ENCODE assay signal across 13 cellular contexts in the genomic region with DNA sequence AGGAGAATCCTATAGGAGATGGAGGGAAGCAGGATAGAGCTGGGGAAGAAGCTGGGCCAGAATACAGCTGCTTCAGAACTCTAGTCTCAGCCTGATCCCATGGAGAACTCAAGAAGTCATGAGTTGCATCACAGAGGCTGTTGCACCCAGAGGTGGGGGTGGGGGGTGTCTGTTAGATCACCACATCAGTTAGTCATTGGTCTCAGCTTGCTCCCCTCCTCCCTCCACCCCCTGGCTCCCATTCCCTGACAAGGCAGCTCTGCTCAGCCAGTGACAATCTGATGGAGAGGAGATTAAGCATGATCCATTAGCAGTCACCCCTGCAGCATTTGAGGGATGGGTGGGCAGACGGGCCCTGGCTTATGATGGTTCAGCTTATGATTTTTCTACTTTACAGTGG. TPM values are rescaled to one million over a fixed set of nuclear protein-coding genes. Genes with fewer than 3 reads are reported as not detected.
DNase-seq lines count a peak whose midpoint lies in the region; ATAC-seq and TF ChIP-seq lines count a peak whose summit lies in the region.
"Had no signal": no experiment of that assay in that cellular context is flagged by ENCODE, and none has a peak within 500 bp of the region (broad histone marks: within the 10 kb centered on the region; RNA-seq: fewer than 3 reads in every experiment).

No MANE protein-coding gene starts in this region.

- H3K9me3 Mint-ChIP-seq in HFFc6 (no peaks in the 10 kb centered on the region), WTC11 (peaks cover 6% of the 10 kb centered on the region; the same call in 1 of the 2 replicates)
- H3K9me3 Mint-ChIP-seq: activated naive CD4-positive, alpha-beta T cell treated with anti-CD3 and anti-CD28 coated beads, Interleukin-2, amount 50 U/mL, for 24 hours had no signal

- TF ChIP-seq CTCF in HFFc6 (IDR thresholded peaks at IDR 0.05) (no peak), WTC11 (IDR thresholded peaks at IDR 0.05) (no peak)

- H3K27ac Mint-ChIP-seq in HFFc6 (no peak overlapping the region), WTC11 (no peak overlapping the region)
- H3K27ac Mint-ChIP-seq: activated naive CD4-positive, alpha-beta T cell treated with anti-CD3 and anti-CD28 coated beads, Interleukin-2, amount 50 U/mL, for 24 hours had no signal

- H3K27me3 Mint-ChIP-seq in HFFc6 (ENCODE audit: insufficient read depth), result no peaks in the 10 kb centered on the region; the same call in none of the 2 replicates
- H3K27me3 Mint-ChIP-seq in WTC11 (ENCODE audit: low read depth), result no peaks in the 10 kb centered on the region
- H3K27me3 Mint-ChIP-seq: activated naive CD4-positive, alpha-beta T cell treated with anti-CD3 and anti-CD28 coated beads, Interleukin-2, amount 50 U/mL, for 24 hours had no signal

- H3K4me1 Mint-ChIP-seq in HFFc6 (ENCODE audit: low read depth), result peaks cover 7% of the 10 kb centered on the region
- peaks cover 3% of the 10 kb centered on the region; the same call in 1 of the 2 replicates for H3K4me1 Mint-ChIP-seq in WTC11
- H3K4me1 Mint-ChIP-seq: activated naive CD4-positive, alpha-beta T cell treated with anti-CD3 and anti-CD28 coated beads, Interleukin-2, amount 50 U/mL, for 24 hours had no signal

- ATAC-seq in left colon (no peak), HG03025 (IDR thresholded peaks at IDR 0.05; ENCODE audit: low FRiP score, unreplicated experiment) (no peak), WTC11 (no peak)
- ATAC-seq: HCT116, psoas muscle had no signal

- CTCF ChIA-PET in WTC11 (lab: Charles Lee), result interaction anchor here (1.0 to 2.0 kb wide), 3 partner anchors 11 to 18 kb away, joined by 3 to 7 read pairs (median 3); no protein-coding TSS in a partner anchor

- DNase-seq in NCI-H524 (lab: John Stamatoyannopoulos, UW) (peak; percentile 17 to 40), NCI-H524 treated with DMSO at 0.1 percent for 48 hours (lab: John Stamatoyannopoulos, UW) (no peak), HFFc6 (peak; percentile 24), RKO (ENCODE audit: low spot score) (peak; percentile 25), glomerular visceral epithelial cell (ENCODE audit: extremely low spot score) (peak; percentile 32), left colon (no peak), WTC11 (ENCODE audit: low spot score) (no peak)
- DNase-seq: NCI-H526 treated with DMSO at 0.1 percent for 48 hours, psoas muscle had no signal

- H3K36me3 Mint-ChIP-seq in HFFc6 (ENCODE audit: low read depth) (no peaks in the 10 kb centered on the region), WTC11 (no peaks in the 10 kb centered on the region)

- intact Hi-C loops in left colon (cut with DNase I, micrococcal nuclease), result loop anchor here in 1 of 2 donors (10.0 kb wide), 1 partner anchor 77 kb away; no protein-coding TSS in a partner anchor

- POLR2A ChIA-PET in WTC11 (lab: Charles Lee), result no interaction called here

- H3K4me3 Mint-ChIP-seq in HFFc6 (no peak overlapping the region), WTC11 (no peak overlapping the region)
- H3K4me3 Mint-ChIP-seq: activated naive CD4-positive, alpha-beta T cell treated with anti-CD3 and anti-CD28 coated beads, Interleukin-2, amount 50 U/mL, for 24 hours had no signal

TF ChIP-seq in WTC11, 78 proteins besides CTCF, POLR2A, EP300 and RAD21 (continues in another document):
- TF ChIP-seq ZBTB43 (CRISPR knock-in tag; IDR thresholded peaks at IDR 0.05) (no peak), SMAD4 (CRISPR knock-in tag; IDR thresholded peaks at IDR 0.05) (no peak), AFF4 (CRISPR knock-in tag; IDR thresholded peaks at IDR 0.05; ENCODE audit: borderline replicate concordance) (no peak), ETV6 (CRISPR knock-in tag; IDR thresholded peaks at IDR 0.05) (no peak), JUN (CRISPR knock-in tag; IDR thresholded peaks at IDR 0.05) (no peak), ZNF263 (CRISPR knock-in tag; IDR thresholded peaks at IDR 0.05; ENCODE audit: low read depth) (no peak), JAZF1 (CRISPR knock-in tag; IDR thresholded peaks at IDR 0.05) (no peak), TCF7 (CRISPR knock-in tag; IDR thresholded peaks at IDR 0.05; ENCODE audit: low read depth) (no peak)
- TF ChIP-seq, protein P1, sequence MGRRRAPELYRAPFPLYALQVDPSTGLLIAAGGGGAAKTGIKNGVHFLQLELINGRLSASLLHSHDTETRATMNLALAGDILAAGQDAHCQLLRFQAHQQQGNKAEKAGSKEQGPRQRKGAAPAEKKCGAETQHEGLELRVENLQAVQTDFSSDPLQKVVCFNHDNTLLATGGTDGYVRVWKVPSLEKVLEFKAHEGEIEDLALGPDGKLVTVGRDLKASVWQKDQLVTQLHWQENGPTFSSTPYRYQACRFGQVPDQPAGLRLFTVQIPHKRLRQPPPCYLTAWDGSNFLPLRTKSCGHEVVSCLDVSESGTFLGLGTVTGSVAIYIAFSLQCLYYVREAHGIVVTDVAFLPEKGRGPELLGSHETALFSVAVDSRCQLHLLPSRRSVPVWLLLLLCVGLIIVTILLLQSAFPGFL (CRISPR knock-in tag; IDR thresholded peaks at IDR 0.05; ENCODE audit: borderline replicate concordance), result no peak
- TF ChIP-seq, protein P2, sequence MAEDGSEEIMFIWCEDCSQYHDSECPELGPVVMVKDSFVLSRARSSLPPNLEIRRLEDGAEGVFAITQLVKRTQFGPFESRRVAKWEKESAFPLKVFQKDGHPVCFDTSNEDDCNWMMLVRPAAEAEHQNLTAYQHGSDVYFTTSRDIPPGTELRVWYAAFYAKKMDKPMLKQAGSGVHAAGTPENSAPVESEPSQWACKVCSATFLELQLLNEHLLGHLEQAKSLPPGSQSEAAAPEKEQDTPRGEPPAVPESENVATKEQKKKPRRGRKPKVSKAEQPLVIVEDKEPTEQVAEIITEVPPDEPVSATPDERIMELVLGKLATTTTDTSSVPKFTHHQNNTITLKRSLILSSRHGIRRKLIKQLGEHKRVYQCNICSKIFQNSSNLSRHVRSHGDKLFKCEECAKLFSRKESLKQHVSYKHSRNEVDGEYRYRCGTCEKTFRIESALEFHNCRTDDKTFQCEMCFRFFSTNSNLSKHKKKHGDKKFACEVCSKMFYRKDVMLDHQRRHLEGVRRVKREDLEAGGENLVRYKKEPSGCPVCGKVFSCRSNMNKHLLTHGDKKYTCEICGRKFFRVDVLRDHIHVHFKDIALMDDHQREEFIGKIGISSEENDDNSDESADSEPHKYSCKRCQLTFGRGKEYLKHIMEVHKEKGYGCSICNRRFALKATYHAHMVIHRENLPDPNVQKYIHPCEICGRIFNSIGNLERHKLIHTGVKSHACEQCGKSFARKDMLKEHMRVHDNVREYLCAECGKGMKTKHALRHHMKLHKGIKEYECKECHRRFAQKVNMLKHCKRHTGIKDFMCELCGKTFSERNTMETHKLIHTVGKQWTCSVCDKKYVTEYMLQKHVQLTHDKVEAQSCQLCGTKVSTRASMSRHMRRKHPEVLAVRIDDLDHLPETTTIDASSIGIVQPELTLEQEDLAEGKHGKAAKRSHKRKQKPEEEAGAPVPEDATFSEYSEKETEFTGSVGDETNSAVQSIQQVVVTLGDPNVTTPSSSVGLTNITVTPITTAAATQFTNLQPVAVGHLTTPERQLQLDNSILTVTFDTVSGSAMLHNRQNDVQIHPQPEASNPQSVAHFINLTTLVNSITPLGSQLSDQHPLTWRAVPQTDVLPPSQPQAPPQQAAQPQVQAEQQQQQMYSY (CRISPR knock-in tag; IDR thresholded peaks at IDR 0.05), result no peak
- TF ChIP-seq, protein P3, sequence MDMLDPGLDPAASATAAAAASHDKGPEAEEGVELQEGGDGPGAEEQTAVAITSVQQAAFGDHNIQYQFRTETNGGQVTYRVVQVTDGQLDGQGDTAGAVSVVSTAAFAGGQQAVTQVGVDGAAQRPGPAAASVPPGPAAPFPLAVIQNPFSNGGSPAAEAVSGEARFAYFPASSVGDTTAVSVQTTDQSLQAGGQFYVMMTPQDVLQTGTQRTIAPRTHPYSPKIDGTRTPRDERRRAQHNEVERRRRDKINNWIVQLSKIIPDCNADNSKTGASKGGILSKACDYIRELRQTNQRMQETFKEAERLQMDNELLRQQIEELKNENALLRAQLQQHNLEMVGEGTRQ (CRISPR knock-in tag; IDR thresholded peaks at IDR 0.05), result no peak

RNA-seq across cellular contexts. Expression of gene FGL2, which starts 58.4 kb away (rescaled TPM):
- not detected for total RNA-seq in HFFc6 (2021; fragmentation: NEBNext Ultra II Directional; extraction: Animal tissue kit (Norgen Biotek cat#: 25700))
- total RNA-seq in left colon (10 to 100 TPM; 18.8 to 45.1 TPM), WTC11 (2021) (0.05 TPM in 1 of 3 replicates, not detected in the others)
- total RNA-seq: A673 had no signal

Comparison
In these comparisons a context has a peak if more than half of its experiments do, and no peak if none do; other contexts are left out.
1. DNase-seq: peak in NCI-H524 (2 of 2), HFFc6 (single experiment), RKO (single experiment) and glomerular visceral epithelial cell (single experiment); none in NCI-H524 treated with DMSO at 0.1 percent for 48 hours (single experiment), left colon (0 of 2) and WTC11 (single experiment).
2. RNA of gene FGL2, which starts 58.4 kb away (total RNA-seq): 18.8 to 45.1 TPM in left colon; 0.05 TPM in WTC11 and not detected in HFFc6; every median in the first group is over 10 times any median in the second.